ENCODE assay signal across 8 cellular contexts in the genomic region with DNA sequence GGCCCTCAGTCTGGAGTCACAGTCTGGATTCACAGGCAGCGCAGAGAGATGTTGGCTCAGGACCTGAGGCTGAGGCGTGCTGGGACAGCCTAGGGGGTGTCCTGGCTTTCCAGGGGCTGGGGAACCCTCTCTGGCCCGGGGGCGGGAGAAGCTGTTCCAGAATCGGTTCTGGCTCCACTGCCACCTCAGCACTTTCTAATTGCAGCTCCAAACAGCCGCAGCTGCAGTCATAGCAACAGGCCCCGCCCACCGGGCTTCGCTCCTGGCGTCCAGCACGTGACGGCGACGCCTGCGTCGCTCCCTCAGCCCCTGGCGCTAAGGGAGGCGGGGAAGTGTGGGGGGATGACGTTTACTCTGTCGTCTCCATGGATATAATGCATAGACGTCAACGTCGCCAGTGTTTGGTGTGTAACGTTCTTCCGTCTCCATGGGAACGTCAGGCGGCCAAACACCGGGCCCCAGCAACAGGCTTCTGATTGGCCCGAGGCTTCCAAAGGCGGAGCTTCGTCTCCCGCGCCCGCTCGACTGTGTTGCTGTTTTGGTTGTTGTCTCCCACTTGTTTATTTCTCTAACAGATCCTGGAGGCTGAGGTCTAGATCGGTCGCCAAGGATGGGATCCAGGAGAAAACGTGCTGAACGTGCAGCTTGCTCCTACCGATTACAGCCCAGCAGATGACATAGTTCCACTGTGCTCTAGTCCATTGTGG. TPM values are rescaled to one million over a fixed set of nuclear protein-coding genes. Genes with fewer than 3 reads are reported as not detected.
DNase-seq lines count a peak whose midpoint lies in the region; ATAC-seq, FAIRE-seq and TF ChIP-seq lines count a peak whose summit lies in the region.

No MANE protein-coding gene starts in this region.

- DNase-seq in Caki2 (ENCODE audit: low read depth) (peak; percentile 99), HuH-7 (ENCODE audit: low spot score) (peak; percentile 81), activated T-cell treated with anti-CD3 and anti-CD28 coated beads for 24 hours (ENCODE audit: low read depth) (peak; percentile 98), endothelial cell of umbilical vein (ENCODE audit: low read depth, low spot score) (peak; percentile 100), mesothelial cell of epicardium (ENCODE audit: low spot score in 2 of 2, unreplicated experiment in 2 of 2) (peak; percentile 98 to 99)
- DNase-seq in stimulated activated CD8-positive, alpha-beta memory T cell treated with anti-CD3 and anti-CD28 coated beads, Interleukin-15, amount 100 ng/mL, for 4 hours (ENCODE audit: low read depth in 2 of 2) = peak; percentile 99

- H3K36me3 Mint-ChIP-seq in mesothelial cell of epicardium = no peaks in the 10 kb centered on the region

- in situ Hi-C loops in Caki2 (cut with HindIII; ENCODE audit: low pct_unique_long_range_greater_than_20kb, low sequenced_read_pairs) = no loop called here

- H3K4me3 Mint-ChIP-seq in mesothelial cell of epicardium = peak overlapping the region; percentile 75

- H3K27me3 Mint-ChIP-seq in mesothelial cell of epicardium (ENCODE audit: low read depth) = no peaks in the 10 kb centered on the region

- intact Hi-C loops in endothelial cell of umbilical vein (cut with micrococcal nuclease) = loop anchor here (1.0 to 2.0 kb wide), 6 partner anchors 18 to 135 kb away; partner anchors contain the start of gene TMED10

- peak; percentile 7 for TF ChIP-seq POLR2A in endothelial cell of umbilical vein (IDR thresholded peaks at IDR 0.05; ENCODE audit: low read depth, low read length)

- H3K27ac Mint-ChIP-seq in mesothelial cell of epicardium = peak overlapping the region; percentile 100

- H3K4me2 ChIP-seq in OCI-LY1 (ENCODE audit: low read length) (peak overlapping the region; percentile 79), endothelial cell of umbilical vein (ENCODE audit: insufficient read depth, low read length) (peak overlapping the region; percentile 64)

- dilution Hi-C loops in endothelial cell of umbilical vein (cut with MboI; ENCODE audit: extremely low pct_ligation_motif_present, low sequenced_read_pairs) = no loop called here

- POLR2A ChIA-PET in endothelial cell of umbilical vein (lab: Charles Lee) = interaction anchor here (0.6 to 1.9 kb wide), 3 partner anchors 18 to 23 kb away, joined by 3 to 9 read pairs (median 4); partner anchors contain the start of gene FOS

- H3K4me3 ChIP-seq in OCI-LY1 (ENCODE audit: low read depth, low read length, poor library complexity, severe bottlenecking) (peak overlapping the region; percentile 60), endothelial cell of umbilical vein (replicated peaks in 1 of 3; ENCODE audit: insufficient read depth in 1 of 3, low read depth in 1 of 3, low read length in 3 of 3) (peak overlapping the region in 2 of 3 experiments; percentile 21 to 39)

- CTCF ChIA-PET in endothelial cell of umbilical vein (lab: Charles Lee) = interaction anchor here (0.5 to 2.6 kb wide), 24 partner anchors 9 to 124 kb away, joined by 3 to 22 read pairs (median 4); no protein-coding TSS in a partner anchor

- no TSS peak for BruUV-seq in endothelial cell of umbilical vein (replicated peaks; lab: Mats Ljungman, UMichigan)

- TF ChIP-seq CTCF in OCI-LY1 (IDR thresholded peaks at IDR 0.05; ENCODE audit: low read length) (no peak), endothelial cell of umbilical vein (IDR thresholded peaks at IDR 0.05; ENCODE audit: extremely low read depth in 1 of 2, insufficient read depth in 1 of 2, low read depth in 1 of 2, low read length in 2 of 2) (no peak), mesothelial cell of epicardium (IDR thresholded peaks at IDR 0.05; ENCODE audit: unreplicated experiment) (no peak)

- peak; percentile 99 for FAIRE-seq in endothelial cell of umbilical vein (lab: Jason Lieb, UNC)

- no peaks in the 10 kb centered on the region for H3K9me3 Mint-ChIP-seq in mesothelial cell of epicardium

- no peaks in the 10 kb centered on the region for H3K36me3 ChIP-seq in OCI-LY1 (ENCODE audit: insufficient read depth, low read length)
- H3K36me3 ChIP-seq in endothelial cell of umbilical vein (ENCODE audit: control insufficient read depth in 2 of 2, extremely low read depth in 1 of 2, insufficient read depth in 2 of 2, low read length in 2 of 2) = no peaks in the 10 kb centered on the region

- peaks cover 62% of the 10 kb centered on the region for H3K4me1 Mint-ChIP-seq in mesothelial cell of epicardium

- peak; percentile 92 for ATAC-seq in GM21526 (IDR thresholded peaks at IDR 0.05; ENCODE audit: low FRiP score, unreplicated experiment)

- H3K4me1 ChIP-seq in OCI-LY1 (ENCODE audit: insufficient read depth, low read length, severe bottlenecking) (peaks cover 18% of the 10 kb centered on the region), endothelial cell of umbilical vein (ENCODE audit: control insufficient read depth, extremely low read depth, insufficient read depth, low read length) (peaks cover 32% of the 10 kb centered on the region)

- H3K9me3 ChIP-seq in OCI-LY1 (ENCODE audit: low read length) (no peaks in the 10 kb centered on the region), endothelial cell of umbilical vein (replicated peaks; ENCODE audit: control insufficient read depth, insufficient read depth, low read length) (no peaks in the 10 kb centered on the region)

- no peaks in the 10 kb centered on the region for H3K9me1 ChIP-seq in endothelial cell of umbilical vein (replicated peaks; ENCODE audit: control insufficient read depth, extremely low read depth, insufficient read depth, low read length)

- no peak overlapping the region; the same call in 1 of the 2 replicates for H2AFZ ChIP-seq in OCI-LY1 (ENCODE audit: low read length)
- H2AFZ ChIP-seq in endothelial cell of umbilical vein (ENCODE audit: low read depth, low read length) = peak overlapping the region; percentile 18

- no peaks in the 10 kb centered on the region for H4K20me1 ChIP-seq in OCI-LY1 (ENCODE audit: insufficient read depth, low read length)
- H4K20me1 ChIP-seq in endothelial cell of umbilical vein (replicated peaks; ENCODE audit: control insufficient read depth, extremely low read depth, insufficient read depth, low read length) = no peaks in the 10 kb centered on the region

- no peaks in the 10 kb centered on the region for H3F3A ChIP-seq in OCI-LY1 (ENCODE audit: insufficient read depth, low read length)

- H3K27ac ChIP-seq in OCI-LY1 (ENCODE audit: low read depth, low read length, poor library complexity, severe bottlenecking) (no peak overlapping the region), endothelial cell of umbilical vein (ENCODE audit: insufficient read depth, low read depth, low read length) (peak overlapping the region; percentile 75)

- no peaks in the 10 kb centered on the region for H3K9me2 ChIP-seq in OCI-LY1 (ENCODE audit: low read depth, low read length)

- peaks cover 9% of the 10 kb centered on the region; the same call in 1 of the 2 replicates for H3K27me3 ChIP-seq in OCI-LY1 (ENCODE audit: insufficient read depth, low read length)
- no peaks in the 10 kb centered on the region for H3K27me3 ChIP-seq in endothelial cell of umbilical vein (ENCODE audit: control insufficient read depth in 2 of 2, insufficient read depth in 2 of 2, low read length in 2 of 2)

- no peaks in the 10 kb centered on the region for H3K79me2 ChIP-seq in OCI-LY1 (ENCODE audit: insufficient read depth, low read length)
- no peaks in the 10 kb centered on the region for H3K79me2 ChIP-seq in endothelial cell of umbilical vein (ENCODE audit: control insufficient read depth, insufficient read depth, low read length)

- H3K9ac ChIP-seq in OCI-LY1 (ENCODE audit: low read length) (no peak overlapping the region; the same call in 1 of the 2 replicates), endothelial cell of umbilical vein (replicated peaks; ENCODE audit: extremely low read depth, insufficient read depth, low read length) (peak overlapping the region; percentile 93)

TF ChIP-seq in endothelial cell of umbilical vein, 7 proteins besides CTCF, POLR2A, EP300 and RAD21:
- peak; percentile 39 for TF ChIP-seq JUN (IDR thresholded peaks at IDR 0.05; ENCODE audit: borderline replicate concordance, insufficient read depth, insufficient read length, low read depth)
- TF ChIP-seq MYC (IDR thresholded peaks at IDR 0.05; ENCODE audit: low read depth, low read length) = no peak
- no peak for TF ChIP-seq FOS (IDR thresholded peaks at IDR 0.05; ENCODE audit: borderline replicate concordance, insufficient read depth, low read length)
- no peak for TF ChIP-seq EZH2 (IDR thresholded peaks at IDR 0.05; ENCODE audit: borderline replicate concordance, low read depth, low read length, severe bottlenecking)
- TF ChIP-seq, protein P1, sequence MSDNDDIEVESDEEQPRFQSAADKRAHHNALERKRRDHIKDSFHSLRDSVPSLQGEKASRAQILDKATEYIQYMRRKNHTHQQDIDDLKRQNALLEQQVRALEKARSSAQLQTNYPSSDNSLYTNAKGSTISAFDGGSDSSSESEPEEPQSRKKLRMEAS (IDR thresholded peaks at IDR 0.05; ENCODE audit: insufficient read depth, insufficient read length) = peak; percentile 99
- peak; percentile 71 for TF ChIP-seq POLR2AphosphoS5 (IDR thresholded peaks at IDR 0.05; ENCODE audit: insufficient read depth, low read depth, low read length)
- no peak for TF ChIP-seq GATA2 (IDR thresholded peaks at IDR 0.05; ENCODE audit: insufficient read depth, insufficient read length, low read depth, low read length)

RNA-seq across cellular contexts. Expression of gene FOS, which starts 19.7 kb away (rescaled TPM):
- total RNA-seq in Caki2 (2014; rRNA removed; shearing (Covaris generic); ENCODE audit: low replicate concordance) = 4.5 and 12.6 TPM in 2 replicates
- total RNA-seq in endothelial cell of umbilical vein (9.2 and 63.2 TPM in 2 replicates), mesothelial cell of epicardium (789 to 796 TPM (median 796 TPM) in 3 replicates)
- 41.6 and 55.6 TPM in 2 replicates for polyA plus RNA-seq in endothelial cell of umbilical vein
- polyA plus RNA-seq in endothelial cell of umbilical vein (2011; cell fraction: cytosol; rRNA removed) = 26.6 and 60.9 TPM in 2 replicates
- 187 and 302 TPM in 2 replicates for polyA plus RNA-seq in endothelial cell of umbilical vein (2011; cell fraction: nucleus; rRNA removed)
- 1.9 and 7.0 TPM in 2 replicates for polyA plus RNA-seq in endothelial cell of umbilical vein (2012)
- polyA minus RNA-seq in endothelial cell of umbilical vein = 38.7 and 58.4 TPM in 2 replicates
- 55.3 TPM for polyA minus RNA-seq in endothelial cell of umbilical vein (2011; cell fraction: cytosol; rRNA and poly(A)+ RNA removed)
- 149 and 293 TPM in 2 replicates for polyA minus RNA-seq in endothelial cell of umbilical vein (2011; cell fraction: nucleus; rRNA and poly(A)+ RNA removed)

Comparison
In these comparisons a context has a peak if more than half of its experiments do, and no peak if none do; other contexts are left out.
1. RNA of gene FOS, which starts 19.7 kb away (total RNA-seq): 789 to 796 TPM in mesothelial cell of epicardium; 4.5 to 12.6 TPM in Caki2 and 9.2 to 63.2 TPM in endothelial cell of umbilical vein; every median in the first group is over 10 times any median in the second.
2. Peak in every context shown above with its lines, with median percentiles within 50 percentile points of each other: DNase-seq.